Comparison of ENCODE assay signal across 1 cellular context in the genomic region with DNA sequence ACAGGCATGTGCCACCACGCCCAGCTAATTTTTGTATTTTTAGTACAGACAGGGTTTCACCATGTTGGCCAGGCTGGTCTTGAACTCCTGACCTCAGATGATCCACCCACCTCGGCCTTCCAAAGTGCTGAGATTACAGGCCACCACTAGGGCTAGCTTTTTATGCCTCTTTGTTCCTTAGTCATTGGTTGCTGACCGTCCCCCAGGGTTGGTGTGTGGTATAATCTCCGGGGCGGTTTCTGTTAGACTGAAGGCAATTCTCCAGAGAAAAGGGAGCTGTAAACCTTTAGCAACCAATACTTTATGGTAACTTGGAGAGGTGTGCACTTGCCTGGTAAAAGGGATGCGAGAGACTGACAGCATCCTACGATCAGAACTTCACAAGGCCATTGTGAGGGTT. TPM values are rescaled to one million over a fixed set of nuclear protein-coding genes. Genes with fewer than 3 reads are reported as not detected.
"Had no signal": no experiment of that assay in that cellular context is flagged by ENCODE, and none has a peak within 500 bp of the region (broad histone marks: within the 10 kb centered on the region; RNA-seq: fewer than 3 reads in every experiment).

No MANE protein-coding gene starts in this region.

RNA-seq across cellular contexts. Expression of a gene that starts 12.6 kb away (rescaled TPM):
- polyA plus RNA-seq: naive thymus-derived CD8-positive, alpha-beta T cell had no signal
